9 cellular contexts compared by ENCODE assay signal in the genomic region with DNA sequence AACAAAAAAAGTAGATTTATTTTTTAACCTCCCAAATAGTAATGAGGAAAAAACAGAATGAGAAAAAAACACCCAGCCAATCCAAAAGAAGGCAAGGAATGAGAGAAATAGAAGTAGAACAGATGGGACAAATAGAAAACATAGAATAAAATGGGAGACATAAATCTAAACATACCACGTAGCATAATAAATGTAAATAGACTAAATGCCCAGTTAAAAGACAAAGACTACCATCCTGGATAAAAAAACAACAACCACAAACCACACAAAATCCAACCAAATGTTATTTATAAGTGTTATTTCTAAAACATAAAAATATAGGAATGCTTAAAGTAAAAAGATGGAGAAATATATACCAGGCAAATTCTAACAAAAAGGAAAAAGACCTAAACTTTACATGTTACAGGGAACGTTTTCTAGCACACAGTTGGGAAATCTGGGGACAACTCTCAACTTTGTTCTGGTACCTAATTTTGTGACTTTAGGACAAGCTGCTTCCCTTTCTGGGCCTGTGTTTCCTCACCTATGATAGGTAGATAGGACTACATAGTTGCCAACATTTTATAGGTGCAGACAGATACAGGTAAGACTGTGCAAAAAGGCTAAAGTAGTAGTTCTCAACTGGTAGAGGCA.
"Had no signal": no experiment of that assay in that cellular context is flagged by ENCODE, and none has a peak within 500 bp of the region (broad histone marks: within the 10 kb centered on the region; RNA-seq: fewer than 3 reads in every experiment).

No MANE protein-coding gene starts in this region.

- DNase-seq: GM23248, GOT3, H7, KG1 had no signal

- ATAC-seq: HCT116, HepG2 had no signal

- H3K27ac Mint-ChIP-seq: IgD-negative memory B cell had no signal

- H3K27me3 Mint-ChIP-seq: IgD-negative memory B cell had no signal

- H3K9me3 ChIP-seq: HAP-1 had no signal

- H3K27ac ChIP-seq: GM23248, HL-60 had no signal

- H3K4me1 ChIP-seq: HAP-1 had no signal

- H3K4me3 ChIP-seq: GM23248, HAP-1 had no signal
